8 cellular contexts compared by ENCODE assay signal in the genomic region with DNA sequence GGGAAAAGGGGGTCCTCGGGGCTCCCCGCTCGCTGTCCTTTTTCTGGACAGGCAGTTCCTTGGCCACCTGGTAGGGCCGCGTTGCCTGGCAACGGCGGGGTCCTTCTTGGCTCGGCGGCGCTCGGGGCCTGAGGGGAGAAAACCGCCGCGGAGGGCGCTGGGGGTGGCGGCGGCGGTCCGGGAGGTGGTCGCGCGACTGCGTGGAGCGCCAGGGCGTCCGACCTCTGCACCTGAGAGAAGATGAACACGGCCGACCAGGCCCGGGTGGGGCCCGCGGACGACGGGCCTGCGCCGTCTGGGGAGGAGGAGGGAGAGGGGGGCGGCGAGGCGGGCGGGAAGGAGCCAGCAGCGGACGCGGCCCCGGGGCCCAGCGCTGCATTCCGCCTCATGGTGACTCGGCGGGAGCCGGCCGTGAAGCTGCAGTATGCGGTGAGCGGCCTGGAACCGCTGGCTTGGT. TPM values are rescaled to one million over a fixed set of nuclear protein-coding genes. Genes with fewer than 3 reads are reported as not detected.
DNase-seq lines count a peak whose midpoint lies in the region; ATAC-seq and TF ChIP-seq lines count a peak whose summit lies in the region.

A gene with protein sequence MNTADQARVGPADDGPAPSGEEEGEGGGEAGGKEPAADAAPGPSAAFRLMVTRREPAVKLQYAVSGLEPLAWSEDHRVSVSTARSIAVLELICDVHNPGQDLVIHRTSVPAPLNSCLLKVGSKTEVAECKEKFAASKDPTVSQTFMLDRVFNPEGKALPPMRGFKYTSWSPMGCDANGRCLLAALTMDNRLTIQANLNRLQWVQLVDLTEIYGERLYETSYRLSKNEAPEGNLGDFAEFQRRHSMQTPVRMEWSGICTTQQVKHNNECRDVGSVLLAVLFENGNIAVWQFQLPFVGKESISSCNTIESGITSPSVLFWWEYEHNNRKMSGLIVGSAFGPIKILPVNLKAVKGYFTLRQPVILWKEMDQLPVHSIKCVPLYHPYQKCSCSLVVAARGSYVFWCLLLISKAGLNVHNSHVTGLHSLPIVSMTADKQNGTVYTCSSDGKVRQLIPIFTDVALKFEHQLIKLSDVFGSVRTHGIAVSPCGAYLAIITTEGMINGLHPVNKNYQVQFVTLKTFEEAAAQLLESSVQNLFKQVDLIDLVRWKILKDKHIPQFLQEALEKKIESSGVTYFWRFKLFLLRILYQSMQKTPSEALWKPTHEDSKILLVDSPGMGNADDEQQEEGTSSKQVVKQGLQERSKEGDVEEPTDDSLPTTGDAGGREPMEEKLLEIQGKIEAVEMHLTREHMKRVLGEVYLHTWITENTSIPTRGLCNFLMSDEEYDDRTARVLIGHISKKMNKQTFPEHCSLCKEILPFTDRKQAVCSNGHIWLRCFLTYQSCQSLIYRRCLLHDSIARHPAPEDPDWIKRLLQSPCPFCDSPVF (plus strand): TSS at position 106 of the 457 bp plus-strand sequence. CDS start 135 bp downstream, at position 241.

- CTCF ChIA-PET in Caco-2 (lab: Charles Lee): interaction anchor here (1.1 kb wide), 1 partner anchor 16 kb away, joined by 3 read pairs; no protein-coding TSS in a partner anchor

- H3K27me3 ChIP-seq in Caco-2 (replicated peaks; ENCODE audit: control insufficient read depth, insufficient read depth, low read length) (no peaks in the 10 kb centered on the region), HUES48 (ENCODE audit: control insufficient read depth, insufficient read depth, low read length) (no peaks in the 10 kb centered on the region)

- no peaks in the 10 kb centered on the region for H3K27me3 Mint-ChIP-seq in Caco-2 (ENCODE audit: insufficient read depth, unreplicated experiment)

- H3K4me1 Mint-ChIP-seq in Caco-2 (ENCODE audit: low read depth, unreplicated experiment): peaks cover 24% of the 10 kb centered on the region

- H3K4me3 Mint-ChIP-seq in Caco-2 (ENCODE audit: unreplicated experiment): peak within 1 kb of the TSS; percentile 90

- no TSS peak for BruUV-seq in Caco-2 (replicated peaks; lab: Mats Ljungman, UMichigan)

- intact Hi-C loops in Caco-2 (cut with micrococcal nuclease; ENCODE audit: unreplicated experiment): no loop called here

- ATAC-seq in GM21423 (IDR thresholded peaks at IDR 0.05; ENCODE audit: unreplicated experiment): peak; percentile 51

- H3K4me3 ChIP-seq in Caco-2 (ENCODE audit: low read depth, low read length) (peak within 1 kb of the TSS; percentile 91), HUES48 (ENCODE audit: low read depth, low read length) (peak within 1 kb of the TSS; percentile 98)

- peaks cover 9% of the 10 kb centered on the region; the same call in 1 of the 2 replicates for H3K4me1 ChIP-seq in Caco-2
- peaks cover 22% of the 10 kb centered on the region for H3K4me1 ChIP-seq in HUES48 (ENCODE audit: control insufficient read depth, insufficient read depth, low read length)

- peak within 1 kb of the TSS; percentile 99 for H3K27ac ChIP-seq in HUES48 (ENCODE audit: low read depth, low read length)
- peak within 1 kb of the TSS; percentile 90 for H3K27ac ChIP-seq in temporal lobe (ENCODE audit: low read depth, low read length)

- H3K36me3 Mint-ChIP-seq in Caco-2 (ENCODE audit: insufficient read depth, unreplicated experiment): peaks cover 38% of the 10 kb centered on the region

- DNase-seq in Caco-2: peak; percentile 79 to 89
- peak; percentile 92 for DNase-seq in RPMI8226
- DNase-seq in activated naive CD4-positive, alpha-beta T cell (lab: John Stamatoyannopoulos, UW): peak in 3 of 4 experiments; percentile 70 to 83 (median 82)
- peak; percentile 89 for DNase-seq in germinal center (ENCODE audit: low spot score)
- DNase-seq in occipital lobe (lab: John Stamatoyannopoulos, UW): peak; percentile 80

- no peak for TF ChIP-seq CTCF in Caco-2 (IDR thresholded peaks at IDR 0.05; ENCODE audit: insufficient read depth in 1 of 2, low read depth in 1 of 2, low read length in 1 of 2, severe bottlenecking in 1 of 2, unreplicated experiment in 1 of 2)

- no peaks in the 10 kb centered on the region for H3K9me3 Mint-ChIP-seq in Caco-2 (ENCODE audit: unreplicated experiment)

- POLR2A ChIA-PET in Caco-2 (lab: Charles Lee): interaction anchor here (0.6 to 1.1 kb wide), 3 partner anchors 12 to 208 kb away, joined by 3 to 5 read pairs (median 3); partner anchors contain the start of gene SPACA9

- H3K36me3 ChIP-seq in Caco-2 (ENCODE audit: control insufficient read depth, insufficient read depth, low read length) (no peaks in the 10 kb centered on the region), HUES48 (ENCODE audit: control insufficient read depth, insufficient read depth, low read length) (peaks cover 13% of the 10 kb centered on the region; the same call in 1 of the 2 replicates)

- peak within 1 kb of the TSS; percentile 97 for H3K27ac Mint-ChIP-seq in Caco-2 (ENCODE audit: unreplicated experiment)

- H3K9me3 ChIP-seq in Caco-2 (no peaks in the 10 kb centered on the region), HUES48 (ENCODE audit: control insufficient read depth, insufficient read depth, low read length) (no peaks in the 10 kb centered on the region)

- peak within 1 kb of the TSS; percentile 93 for H3K9ac ChIP-seq in HUES48 (ENCODE audit: low read depth, low read length)

RNA-seq across cellular contexts. Expression of the gene that starts here (rescaled TPM):
- total RNA-seq in Caco-2 (2022) (23.6 and 24.1 TPM in 2 replicates), occipital lobe (22.6 TPM), temporal lobe (25.1 TPM)

Comparison
In these comparisons a context has a peak if more than half of its experiments do, and no peak if none do; other contexts are left out.
1. Peak in every context shown above with its lines: DNase-seq, ATAC-seq, H3K4me3 ChIP-seq and H3K27ac ChIP-seq.